11 cellular contexts compared by ENCODE assay signal in genomic region chr3:45881031-45882022, GRCh38. TPM values are rescaled to one million over a fixed set of nuclear protein-coding genes. Genes with fewer than 3 reads are reported as not detected.
DNase-seq lines count a peak whose midpoint lies in the region; ATAC-seq and TF ChIP-seq lines count a peak whose summit lies in the region.
"Had no signal": no experiment of that assay in that cellular context is flagged by ENCODE, and none has a peak within 500 bp of the region (broad histone marks: within the 10 kb centered on the region; RNA-seq: fewer than 3 reads in every experiment).

No MANE protein-coding gene starts in this region.

- H2BK15ac ChIP-seq in mesendoderm (replicated peaks; ENCODE audit: low read depth): no peak overlapping the region

- no peak overlapping the region for H2BK5ac ChIP-seq in mesendoderm (ENCODE audit: low read length)

- no peaks in the 10 kb centered on the region for H3K79me2 ChIP-seq in mesendoderm (ENCODE audit: control insufficient read depth, insufficient read depth, low read length)

- no peak overlapping the region for H3K27ac ChIP-seq in CD8-positive, alpha-beta T cell (ENCODE audit: low read depth, low read length)
- H3K27ac ChIP-seq in mesendoderm (ENCODE audit: low read depth, low read length): no peak overlapping the region

- CTCF ChIA-PET in CD8-positive, alpha-beta T cell (lab: Charles Lee): interaction anchor here (1.6 to 1.8 kb wide), 2 partner anchors 9 to 198 kb away, joined by 4 to 5 read pairs; no protein-coding TSS in a partner anchor

- no peak overlapping the region for H4K8ac ChIP-seq in mesendoderm (ENCODE audit: low read depth, low read length)

- H3K9me3 Mint-ChIP-seq in CD8-positive, alpha-beta T cell: no peaks in the 10 kb centered on the region
- no peaks in the 10 kb centered on the region for H3K9me3 Mint-ChIP-seq in activated T-helper 1 cell treated with anti-CD3 and anti-CD28 coated beads, Interleukin-12 subunit alpha, Interleukin-12 subunit beta, Interleukin-2, Interleukin-4 antibody, amounts not matched to agents 30 ng/mL and 10 ng/mL and 1 ng/mL, durations not matched to agents 14 hours and 24 hours and 36 hours

- no peaks in the 10 kb centered on the region for H3K9me3 ChIP-seq in CD8-positive, alpha-beta T cell (ENCODE audit: low read length)

- no peak overlapping the region for H4K5ac ChIP-seq in mesendoderm (ENCODE audit: low read length)

- peak overlapping the region; percentile 69 for H3K27ac Mint-ChIP-seq in CD8-positive, alpha-beta T cell
- H3K27ac Mint-ChIP-seq in activated T-helper 1 cell treated with anti-CD3 and anti-CD28 coated beads, Interleukin-12 subunit alpha, Interleukin-12 subunit beta, Interleukin-2, Interleukin-4 antibody, amounts not matched to agents 30 ng/mL and 10 ng/mL and 1 ng/mL, durations not matched to agents 14 hours and 24 hours and 36 hours: peak overlapping the region; percentile 3

- H3K23ac ChIP-seq in mesendoderm (ENCODE audit: low read length): no peak overlapping the region

- DNase-seq in CD8-positive, alpha-beta T cell: peak in 6 of 7 experiments; percentile 20 to 70 (median 43)
- DNase-seq in Jurkat, Clone E6-1 (ENCODE audit: low read depth, low spot score): peak; percentile 78
- DNase-seq in activated T-helper 1 cell treated with anti-CD3 and anti-CD28 coated beads, Interleukin-12 subunit alpha, Interleukin-12 subunit beta, Interleukin-2, Interleukin-4 antibody, amounts not matched to agents 30 ng/mL and 10 ng/mL and 1 ng/mL, durations not matched to agents 14 hours and 24 hours and 36 hours (ENCODE audit: low spot score): no peak
- DNase-seq in mesendoderm: peak; percentile 6
- no peak for DNase-seq in GM19238 (ENCODE audit: insufficient read length, low spot score)
- DNase-seq: aorta, DMS53, NCI-H524 had no signal

- WGBS in mesendoderm (ENCODE audit: extremely low coverage, insufficient coverage, low lambda C conversion rate): no CpG with 5 or more reads among the region's 8 CpGs

- no peak overlapping the region for H2AK5ac ChIP-seq in mesendoderm (ENCODE audit: low read length)

- H3K56ac ChIP-seq in mesendoderm (ENCODE audit: low read length): no peak overlapping the region

- peaks cover 25% of the 10 kb centered on the region for H3K4me1 Mint-ChIP-seq in CD8-positive, alpha-beta T cell (ENCODE audit: low read depth)
- H3K4me1 Mint-ChIP-seq in activated T-helper 1 cell treated with anti-CD3 and anti-CD28 coated beads, Interleukin-12 subunit alpha, Interleukin-12 subunit beta, Interleukin-2, Interleukin-4 antibody, amounts not matched to agents 30 ng/mL and 10 ng/mL and 1 ng/mL, durations not matched to agents 14 hours and 24 hours and 36 hours (ENCODE audit: low read depth): peaks cover 24% of the 10 kb centered on the region

- H3K27me3 ChIP-seq in CD8-positive, alpha-beta T cell (ENCODE audit: insufficient read depth, low read length): no peaks in the 10 kb centered on the region
- H3K27me3 ChIP-seq in mesendoderm (ENCODE audit: insufficient read depth, low read length, poor library complexity): no peaks in the 10 kb centered on the region

- peaks cover 12% of the 10 kb centered on the region for H3K27me3 Mint-ChIP-seq in CD8-positive, alpha-beta T cell (ENCODE audit: low read depth)
- H3K27me3 Mint-ChIP-seq in activated T-helper 1 cell treated with anti-CD3 and anti-CD28 coated beads, Interleukin-12 subunit alpha, Interleukin-12 subunit beta, Interleukin-2, Interleukin-4 antibody, amounts not matched to agents 30 ng/mL and 10 ng/mL and 1 ng/mL, durations not matched to agents 14 hours and 24 hours and 36 hours (ENCODE audit: insufficient read depth): peaks cover 42% of the 10 kb centered on the region

- H3K4me3 ChIP-seq in CD8-positive, alpha-beta T cell (ENCODE audit: low read depth, low read length): no peak overlapping the region
- no peak overlapping the region for H3K4me3 ChIP-seq in Jurkat, Clone E6-1 (ENCODE audit: low read length)
- H3K4me3 ChIP-seq in mesendoderm (ENCODE audit: low read length): no peak overlapping the region

- TF ChIP-seq CTCF in CD8-positive, alpha-beta T cell (IDR thresholded peaks at IDR 0.05): no peak

- H3K4me2 ChIP-seq in mesendoderm (ENCODE audit: low read length): no peak overlapping the region

- no peaks in the 10 kb centered on the region for H3K79me1 ChIP-seq in mesendoderm (ENCODE audit: low read length)

- H3K4me1 ChIP-seq in CD8-positive, alpha-beta T cell (ENCODE audit: insufficient read depth, low read length): peaks cover 11% of the 10 kb centered on the region
- no peaks in the 10 kb centered on the region for H3K4me1 ChIP-seq in mesendoderm (ENCODE audit: control insufficient read depth, low read depth, low read length)

- no peaks in the 10 kb centered on the region for H3K36me3 ChIP-seq in CD8-positive, alpha-beta T cell (ENCODE audit: insufficient read depth, low read length)
- H3K36me3 ChIP-seq in mesendoderm (ENCODE audit: control insufficient read depth, insufficient read depth, low read length): no peaks in the 10 kb centered on the region

- ATAC-seq in CD8-positive, alpha-beta T cell: peak; percentile 88
- ATAC-seq in HG02642 (IDR thresholded peaks at IDR 0.05; ENCODE audit: poor library complexity, unreplicated experiment) (no peak), HG02870 (IDR thresholded peaks at IDR 0.05; ENCODE audit: unreplicated experiment) (no peak), GM18858 (IDR thresholded peaks at IDR 0.05; ENCODE audit: unreplicated experiment) (no peak)

- H3K36me3 Mint-ChIP-seq in CD8-positive, alpha-beta T cell: no peaks in the 10 kb centered on the region
- no peaks in the 10 kb centered on the region for H3K36me3 Mint-ChIP-seq in activated T-helper 1 cell treated with anti-CD3 and anti-CD28 coated beads, Interleukin-12 subunit alpha, Interleukin-12 subunit beta, Interleukin-2, Interleukin-4 antibody, amounts not matched to agents 30 ng/mL and 10 ng/mL and 1 ng/mL, durations not matched to agents 14 hours and 24 hours and 36 hours (ENCODE audit: low read depth)

- H3K4me3 Mint-ChIP-seq in CD8-positive, alpha-beta T cell: no peak overlapping the region
- H3K4me3 Mint-ChIP-seq in activated T-helper 1 cell treated with anti-CD3 and anti-CD28 coated beads, Interleukin-12 subunit alpha, Interleukin-12 subunit beta, Interleukin-2, Interleukin-4 antibody, amounts not matched to agents 30 ng/mL and 10 ng/mL and 1 ng/mL, durations not matched to agents 14 hours and 24 hours and 36 hours: no peak overlapping the region

- H3K9ac ChIP-seq in mesendoderm (ENCODE audit: low read length): no peak overlapping the region

- intact Hi-C loops in CD8-positive, alpha-beta T cell (cut with DNase I, micrococcal nuclease): loop anchor here in 1 of 2 experiments (1.0 kb wide), 1 partner anchor 11 kb away; no protein-coding TSS in a partner anchor
- intact Hi-C loops in activated T-helper 1 cell treated with anti-CD3 and anti-CD28 coated beads, Interleukin-12 subunit alpha, Interleukin-12 subunit beta, Interleukin-2, Interleukin-4 antibody, amounts not matched to agents 30 ng/mL and 10 ng/mL and 1 ng/mL, durations not matched to agents 14 hours and 24 hours and 36 hours (cut with micrococcal nuclease): loop anchor here (1.0 to 2.0 kb wide), 5 partner anchors 11 to 55 kb away; no protein-coding TSS in a partner anchor

- POLR2A ChIA-PET in CD8-positive, alpha-beta T cell (lab: Charles Lee): interaction anchor here (1.1 to 2.2 kb wide), 4 partner anchors 8 to 11 kb away, joined by 3 to 7 read pairs (median 4); no protein-coding TSS in a partner anchor

- no peak overlapping the region for H3K4ac ChIP-seq in mesendoderm (ENCODE audit: low read depth, low read length)

- no peak overlapping the region for H2BK120ac ChIP-seq in mesendoderm (ENCODE audit: low read depth, low read length)

- no peak overlapping the region for H3K18ac ChIP-seq in mesendoderm (ENCODE audit: low read length)

RNA-seq across cellular contexts. Expression of gene CCR9, which starts 5.0 kb away (rescaled TPM):
- total RNA-seq in CD8-positive, alpha-beta T cell: 10 to 100 TPM; 23.4 to 25.0 TPM
- polyA plus RNA-seq in Jurkat, Clone E6-1 (2012; ENCODE audit: insufficient read depth, insufficient read length): 1.5 TPM
- total RNA-seq in activated T-helper 1 cell treated with anti-CD3 and anti-CD28 coated beads, Interleukin-12 subunit alpha, Interleukin-12 subunit beta, Interleukin-2, Interleukin-4 antibody, amounts not matched to agents 30 ng/mL and 10 ng/mL and 1 ng/mL, durations not matched to agents 14 hours and 24 hours and 36 hours: not detected in 2 replicates
- polyA plus RNA-seq in mesendoderm (2013, experiment 1 of 2): not detected
- polyA plus RNA-seq in mesendoderm (2013, experiment 2 of 2): 0.01 TPM
- total RNA-seq: aorta had no signal

RNA-seq across cellular contexts. Expression of gene LZTFL1, which starts 39.4 kb away (rescaled TPM):
- total RNA-seq in CD8-positive, alpha-beta T cell: 10 to 100 TPM in 1 of 2 experiments, 1 to 10 TPM in 1; 10.0 TPM
- 59.6 TPM for polyA plus RNA-seq in Jurkat, Clone E6-1 (2012; ENCODE audit: insufficient read depth, insufficient read length)
- 5.2 and 6.5 TPM in 2 replicates for total RNA-seq in activated T-helper 1 cell treated with anti-CD3 and anti-CD28 coated beads, Interleukin-12 subunit alpha, Interleukin-12 subunit beta, Interleukin-2, Interleukin-4 antibody, amounts not matched to agents 30 ng/mL and 10 ng/mL and 1 ng/mL, durations not matched to agents 14 hours and 24 hours and 36 hours
- polyA plus RNA-seq in mesendoderm (2013, experiment 1 of 2): 17.3 TPM
- polyA plus RNA-seq in mesendoderm (2013, experiment 2 of 2): 16.3 TPM

Comparison
In these comparisons a context has a peak if more than half of its experiments do, and no peak if none do; other contexts are left out.
1. DNase-seq: peak in CD8-positive, alpha-beta T cell (6 of 7), Jurkat, Clone E6-1 (single experiment) and mesendoderm (single experiment); none in activated T-helper 1 cell treated with anti-CD3 and anti-CD28 coated beads, Interleukin-12 subunit alpha, Interleukin-12 subunit beta, Interleukin-2, Interleukin-4 antibody, amounts not matched to agents 30 ng/mL and 10 ng/mL and 1 ng/mL, durations not matched to agents 14 hours and 24 hours and 36 hours (single experiment) and GM19238 (single experiment).
2. RNA of gene CCR9, which starts 5.0 kb away (total RNA-seq): 23.4 to 25.0 TPM in CD8-positive, alpha-beta T cell; not detected in activated T-helper 1 cell treated with anti-CD3 and anti-CD28 coated beads, Interleukin-12 subunit alpha, Interleukin-12 subunit beta, Interleukin-2, Interleukin-4 antibody, amounts not matched to agents 30 ng/mL and 10 ng/mL and 1 ng/mL, durations not matched to agents 14 hours and 24 hours and 36 hours; every median in the first group is over 10 times any median in the second.